10 cellular contexts compared by ENCODE assay signal in genomic region chr14:91402278-91403068, GRCh38. TPM values are rescaled to one million over a fixed set of nuclear protein-coding genes. Genes with fewer than 3 reads are reported as not detected.
DNase-seq lines count a peak whose midpoint lies in the region; TF ChIP-seq lines count a peak whose summit lies in the region.
"Had no signal": no experiment of that assay in that cellular context is flagged by ENCODE, and none has a peak within 500 bp of the region (broad histone marks: within the 10 kb centered on the region; RNA-seq: fewer than 3 reads in every experiment).

No MANE protein-coding gene starts in this region.

- TF ChIP-seq EP300 in suprapubic skin (IDR thresholded peaks at IDR 0.05): no peak

- no peaks in the 10 kb centered on the region for H3K9me3 Mint-ChIP-seq in dendritic cell treated with granulocyte-macrophage colony-stimulating factor and Interleukin-4, amounts not matched to agents 40 ng/mL and 50 ng/mL, for 4 days
- H3K9me3 Mint-ChIP-seq in neural progenitor cell: peaks cover 4% of the 10 kb centered on the region

- H3K4me3 Mint-ChIP-seq in dendritic cell treated with granulocyte-macrophage colony-stimulating factor and Interleukin-4, amounts not matched to agents 40 ng/mL and 50 ng/mL, for 4 days: peak overlapping the region; percentile 9
- H3K4me3 Mint-ChIP-seq in neural progenitor cell: no peak overlapping the region

- DNase-seq in DMS79 (lab: John Stamatoyannopoulos, UW) (peak; percentile 28), neural progenitor cell (ENCODE audit: low spot score) (no peak), NCI-H1436 (lab: John Stamatoyannopoulos, UW) (no peak), suprapubic skin (ENCODE audit: low spot score in 2 of 2) (no peak), NOMO-1 treated with DMSO at 0.1 percent for 48 hours (lab: John Stamatoyannopoulos, UW; ENCODE audit: unreplicated experiment) (no peak)
- DNase-seq in stimulated activated CD4-positive, alpha-beta T cell treated with anti-CD3 and anti-CD28 coated beads, Interleukin-1b, Interleukin-23, amount 100 ng/mL, for 48 hours: no peak
- DNase-seq: NCI-H446 had no signal

- H3K27ac ChIP-seq in OCI-LY1 (ENCODE audit: low read depth, low read length, poor library complexity, severe bottlenecking): peak overlapping the region; percentile 77
- H3K27ac ChIP-seq in neural progenitor cell: peak overlapping the region; percentile 1
- H3K27ac ChIP-seq in suprapubic skin: no peak overlapping the region
- H3K27ac ChIP-seq: ascending aorta had no signal

- TF ChIP-seq CTCF in OCI-LY1 (IDR thresholded peaks at IDR 0.05; ENCODE audit: low read length): no peak
- TF ChIP-seq CTCF in neural progenitor cell (IDR thresholded peaks at IDR 0.05): no peak
- no peak for TF ChIP-seq CTCF in suprapubic skin (IDR thresholded peaks at IDR 0.05)

- no peaks in the 10 kb centered on the region for H3K9me2 ChIP-seq in OCI-LY1 (ENCODE audit: low read depth, low read length)

- no peaks in the 10 kb centered on the region for H4K20me1 ChIP-seq in OCI-LY1 (ENCODE audit: insufficient read depth, low read length)
- H4K20me1 ChIP-seq in neural progenitor cell (ENCODE audit: low read depth): peaks cover 77% of the 10 kb centered on the region

- 67% methylated on average over 12 of the region's 12 CpGs for WGBS in suprapubic skin

- H3F3A ChIP-seq in OCI-LY1 (ENCODE audit: insufficient read depth, low read length) (peaks cover 3% of the 10 kb centered on the region; the same call in 1 of the 2 replicates), neural progenitor cell (ENCODE audit: low read depth) (no peaks in the 10 kb centered on the region)

- H3K4me1 ChIP-seq in OCI-LY1 (ENCODE audit: insufficient read depth, low read length, severe bottlenecking) (peaks cover 95% of the 10 kb centered on the region), neural progenitor cell (peaks cover 14% of the 10 kb centered on the region), suprapubic skin (peaks cover 16% of the 10 kb centered on the region)

- intact Hi-C loops in dendritic cell treated with granulocyte-macrophage colony-stimulating factor and Interleukin-4, amounts not matched to agents 40 ng/mL and 50 ng/mL, for 4 days (cut with micrococcal nuclease): no loop called here

- H3K27me3 ChIP-seq in OCI-LY1 (ENCODE audit: insufficient read depth, low read length) (no peaks in the 10 kb centered on the region), neural progenitor cell (no peaks in the 10 kb centered on the region), suprapubic skin (no peaks in the 10 kb centered on the region)
- H3K27me3 ChIP-seq: ascending aorta had no signal

- H3K36me3 ChIP-seq in OCI-LY1 (ENCODE audit: insufficient read depth, low read length) (peaks cover 41% of the 10 kb centered on the region), neural progenitor cell (no peaks in the 10 kb centered on the region), suprapubic skin (peaks cover 4% of the 10 kb centered on the region)
- H3K36me3 ChIP-seq: ascending aorta had no signal

- peaks cover 9% of the 10 kb centered on the region for H3K27me3 Mint-ChIP-seq in dendritic cell treated with granulocyte-macrophage colony-stimulating factor and Interleukin-4, amounts not matched to agents 40 ng/mL and 50 ng/mL, for 4 days
- H3K27me3 Mint-ChIP-seq in neural progenitor cell (ENCODE audit: insufficient read depth, low read depth): no peaks in the 10 kb centered on the region

- peak overlapping the region; percentile 63 for H3K4me2 ChIP-seq in OCI-LY1 (ENCODE audit: low read length)
- no peak overlapping the region for H3K4me2 ChIP-seq in neural progenitor cell

- H3K9me3 ChIP-seq in OCI-LY1 (ENCODE audit: low read length) (no peaks in the 10 kb centered on the region), neural progenitor cell (ENCODE audit: low read depth) (no peaks in the 10 kb centered on the region), suprapubic skin (no peaks in the 10 kb centered on the region)
- H3K9me3 ChIP-seq: ascending aorta had no signal

- peaks cover 48% of the 10 kb centered on the region for H3K4me1 Mint-ChIP-seq in dendritic cell treated with granulocyte-macrophage colony-stimulating factor and Interleukin-4, amounts not matched to agents 40 ng/mL and 50 ng/mL, for 4 days (ENCODE audit: low read depth)
- peaks cover 20% of the 10 kb centered on the region for H3K4me1 Mint-ChIP-seq in neural progenitor cell

- peaks cover 10% of the 10 kb centered on the region for H3K36me3 Mint-ChIP-seq in dendritic cell treated with granulocyte-macrophage colony-stimulating factor and Interleukin-4, amounts not matched to agents 40 ng/mL and 50 ng/mL, for 4 days (ENCODE audit: low read depth)
- H3K36me3 Mint-ChIP-seq in neural progenitor cell: peaks cover 25% of the 10 kb centered on the region

- H3K4me3 ChIP-seq in OCI-LY1 (ENCODE audit: low read depth, low read length, poor library complexity, severe bottlenecking) (peak overlapping the region; percentile 33), neural progenitor cell (no peak overlapping the region), suprapubic skin (no peak overlapping the region)

- H2AFZ ChIP-seq in OCI-LY1 (ENCODE audit: low read length) (no peak overlapping the region), neural progenitor cell (replicated peaks) (no peak overlapping the region)

- H3K27ac Mint-ChIP-seq in dendritic cell treated with granulocyte-macrophage colony-stimulating factor and Interleukin-4, amounts not matched to agents 40 ng/mL and 50 ng/mL, for 4 days: peak overlapping the region; percentile 57
- no peak overlapping the region for H3K27ac Mint-ChIP-seq in neural progenitor cell

- TF ChIP-seq POLR2A in suprapubic skin (IDR thresholded peaks at IDR 0.05): no peak

- H3K79me2 ChIP-seq in OCI-LY1 (ENCODE audit: insufficient read depth, low read length) (peaks cover 93% of the 10 kb centered on the region), neural progenitor cell (ENCODE audit: low read depth) (peaks cover 100% of the 10 kb centered on the region)

- H3K9ac ChIP-seq in OCI-LY1 (ENCODE audit: low read length) (peak overlapping the region; percentile 40), neural progenitor cell (no peak overlapping the region)

RNA-seq across cellular contexts. Expression of gene CCDC88C, which starts 15.1 kb away (rescaled TPM):
- total RNA-seq in neural progenitor cell (ENCODE audit: low replicate concordance) (17.8 and 34.8 TPM in 2 replicates), suprapubic skin (10 to 100 TPM; 16.6 to 25.0 (median 22.8) TPM)
